Comparison of ENCODE assay signal across 19 cellular contexts in the genomic region with DNA sequence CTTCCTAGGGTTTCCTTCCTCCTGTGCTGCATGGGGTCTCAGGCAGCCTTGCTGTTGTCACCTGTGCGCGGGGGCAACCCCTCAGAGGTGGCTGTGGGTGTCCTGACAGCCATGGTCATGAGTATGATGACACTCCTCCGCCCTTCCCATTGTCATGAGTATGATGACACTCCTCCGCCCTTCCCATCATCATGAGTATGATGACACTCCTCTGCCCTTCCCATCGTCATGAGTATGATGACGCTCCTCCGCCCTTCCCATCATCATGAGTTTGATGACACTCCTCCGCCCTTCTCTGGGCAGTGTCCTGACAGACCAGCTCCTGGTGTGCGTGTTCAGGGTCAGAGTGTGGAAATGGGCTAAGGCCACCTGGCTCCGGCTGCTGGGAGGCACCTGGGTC. TPM values are rescaled to one million over a fixed set of nuclear protein-coding genes. Genes with fewer than 3 reads are reported as not detected.
DNase-seq lines count a peak whose midpoint lies in the region; ATAC-seq and TF ChIP-seq lines count a peak whose summit lies in the region.
"Had no signal": no experiment of that assay in that cellular context is flagged by ENCODE, and none has a peak within 500 bp of the region (broad histone marks: within the 10 kb centered on the region; RNA-seq: fewer than 3 reads in every experiment).

No MANE protein-coding gene starts in this region.

- ATAC-seq in activated T-cell treated with anti-CD3 and anti-CD28 coated beads, Interleukin-2, amount 50 U/mL, for 4 hours = no peak
- ATAC-seq in naive thymus-derived CD4-positive, alpha-beta T cell = peak; percentile 27
- ATAC-seq in activated CD8-positive, alpha-beta T cell treated with anti-CD3 and anti-CD28 coated beads for 36 hours = no peak
- ATAC-seq: Right ventricle myocardium inferior had no signal

- peak overlapping the region; percentile 5 for H3K27ac Mint-ChIP-seq in activated T-cell treated with anti-CD3 and anti-CD28 coated beads, Interleukin-2, amount 50 U/mL, for 24 hours
- peak overlapping the region; percentile 50 for H3K27ac Mint-ChIP-seq in endothelial cell (ENCODE audit: unreplicated experiment)
- peak overlapping the region in 3 of 9 donors; percentile 45 to 78 (median 76) for H3K27ac Mint-ChIP-seq in naive thymus-derived CD4-positive, alpha-beta T cell
- H3K27ac Mint-ChIP-seq in activated T-helper 2 cell treated with anti-CD3 and anti-CD28 coated beads, Interferon-gamma antibody, Interleukin-2, Interleukin-4, amounts not matched to agents 10 μg/mL and 5 μg/mL and 100 μg/mL, durations not matched to agents 14 hours and 24 hours and 36 hours = no peak overlapping the region
- H3K27ac Mint-ChIP-seq in activated CD8-positive, alpha-beta T cell treated with anti-CD3 and anti-CD28 coated beads for 36 hours = no peak overlapping the region
- H3K27ac Mint-ChIP-seq: HFFc6 had no signal

- no peaks in the 10 kb centered on the region for H3K36me3 Mint-ChIP-seq in activated T-cell treated with anti-CD3 and anti-CD28 coated beads, Interleukin-2, amount 50 U/mL, for 24 hours (ENCODE audit: low read depth)
- H3K36me3 Mint-ChIP-seq in activated T-cell treated with anti-CD3 and anti-CD28 coated beads, Interleukin-2, amount 50 U/mL, for 4 hours (ENCODE audit: insufficient read depth) = no peaks in the 10 kb centered on the region
- peaks cover 14% of the 10 kb centered on the region for H3K36me3 Mint-ChIP-seq in endothelial cell (ENCODE audit: low read depth, unreplicated experiment)
- peaks cover 0 to 5% (median 4%) of the 10 kb centered on the region in 5 donors for H3K36me3 Mint-ChIP-seq in naive thymus-derived CD4-positive, alpha-beta T cell
- H3K36me3 Mint-ChIP-seq in activated T-helper 2 cell treated with anti-CD3 and anti-CD28 coated beads, Interferon-gamma antibody, Interleukin-2, Interleukin-4, amounts not matched to agents 10 μg/mL and 5 μg/mL and 100 μg/mL, durations not matched to agents 14 hours and 24 hours and 36 hours (ENCODE audit: low read depth) = peaks cover 4% of the 10 kb centered on the region
- peaks cover 2% of the 10 kb centered on the region for H3K36me3 Mint-ChIP-seq in activated CD8-positive, alpha-beta T cell treated with anti-CD3 and anti-CD28 coated beads for 36 hours (ENCODE audit: low read depth)

- no peaks in the 10 kb centered on the region for H3K9me3 Mint-ChIP-seq in activated T-cell treated with anti-CD3 and anti-CD28 coated beads, Interleukin-2, amount 50 U/mL, for 24 hours
- no peaks in the 10 kb centered on the region for H3K9me3 Mint-ChIP-seq in activated T-cell treated with anti-CD3 and anti-CD28 coated beads, Interleukin-2, amount 50 U/mL, for 4 hours
- H3K9me3 Mint-ChIP-seq in endothelial cell (ENCODE audit: unreplicated experiment) = peaks cover 10% of the 10 kb centered on the region
- no peaks in the 10 kb centered on the region for H3K9me3 Mint-ChIP-seq in naive thymus-derived CD4-positive, alpha-beta T cell
- peaks cover 2% of the 10 kb centered on the region for H3K9me3 Mint-ChIP-seq in activated T-helper 2 cell treated with anti-CD3 and anti-CD28 coated beads, Interferon-gamma antibody, Interleukin-2, Interleukin-4, amounts not matched to agents 10 μg/mL and 5 μg/mL and 100 μg/mL, durations not matched to agents 14 hours and 24 hours and 36 hours
- H3K9me3 Mint-ChIP-seq in activated CD8-positive, alpha-beta T cell treated with anti-CD3 and anti-CD28 coated beads for 36 hours = no peaks in the 10 kb centered on the region
- H3K9me3 Mint-ChIP-seq: HFFc6 had no signal

- DNase-seq in activated T-cell treated with anti-CD3 and anti-CD28 coated beads, Interleukin-2, amount 50 U/mL, for 24 hours = no peak
- DNase-seq in activated T-cell treated with anti-CD3 and anti-CD28 coated beads, Interleukin-2, amount 50 U/mL, for 4 hours = no peak
- DNase-seq in NCI-H69 (lab: John Stamatoyannopoulos, UW) (peak; percentile 22), endothelial cell (ENCODE audit: low spot score) (no peak), RKO (ENCODE audit: low spot score) (no peak)
- DNase-seq in naive thymus-derived CD4-positive, alpha-beta T cell = no peak
- no peak for DNase-seq in activated T-helper 2 cell treated with anti-CD3 and anti-CD28 coated beads, Interferon-gamma antibody, Interleukin-2, Interleukin-4, amounts not matched to agents 10 μg/mL and 5 μg/mL and 100 μg/mL, durations not matched to agents 14 hours and 24 hours and 36 hours (ENCODE audit: low spot score)
- DNase-seq in activated CD8-positive, alpha-beta T cell treated with anti-CD3 and anti-CD28 coated beads for 36 hours = no peak
- DNase-seq: C1 segment of cervical spinal cord, COR-L47, GF-D8, HFFc6, Kasumi-1, NCI-H1105 treated with DMSO at 0.1 percent for 48 hours, NCI-H1694 treated with DMSO at 0.1 percent for 48 hours, NCI-H2107, NCI-H748 treated with DMSO at 0.1 percent for 48 hours, PC-9 had no signal

- peaks cover 0 to 38% (median 0%) of the 10 kb centered on the region in 3 experiments for H3K36me3 ChIP-seq in naive thymus-derived CD4-positive, alpha-beta T cell (ENCODE audit: control insufficient read depth in 2 of 3, insufficient read depth in 3 of 3, low read length in 3 of 3)

- TF ChIP-seq CTCF in endothelial cell (IDR thresholded peaks at IDR 0.05; ENCODE audit: unreplicated experiment) = no peak
- TF ChIP-seq CTCF in activated CD8-positive, alpha-beta T cell treated with anti-CD3 and anti-CD28 coated beads for 36 hours (IDR thresholded peaks at IDR 0.05) = no peak

- POLR2A ChIA-PET in naive thymus-derived CD4-positive, alpha-beta T cell (lab: Charles Lee) = no interaction called here
- POLR2A ChIA-PET in activated CD8-positive, alpha-beta T cell treated with anti-CD3 and anti-CD28 coated beads for 36 hours (lab: Charles Lee) = no interaction called here

- intact Hi-C loops in naive thymus-derived CD4-positive, alpha-beta T cell (cut with micrococcal nuclease) = no loop called here
- intact Hi-C loops in activated T-helper 2 cell treated with anti-CD3 and anti-CD28 coated beads, Interferon-gamma antibody, Interleukin-2, Interleukin-4, amounts not matched to agents 10 μg/mL and 5 μg/mL and 100 μg/mL, durations not matched to agents 14 hours and 24 hours and 36 hours (cut with micrococcal nuclease) = no loop called here
- intact Hi-C loops in activated CD8-positive, alpha-beta T cell treated with anti-CD3 and anti-CD28 coated beads for 36 hours (cut with micrococcal nuclease) = no loop called here

- no peaks in the 10 kb centered on the region for H3K4me1 ChIP-seq in naive thymus-derived CD4-positive, alpha-beta T cell (ENCODE audit: control insufficient read depth in 2 of 2, insufficient read depth in 2 of 2, low read length in 2 of 2)

- no peaks in the 10 kb centered on the region for H3K9me3 ChIP-seq in naive thymus-derived CD4-positive, alpha-beta T cell (ENCODE audit: control insufficient read depth in 2 of 3, low read length in 3 of 3)

- no peaks in the 10 kb centered on the region for H3K4me1 Mint-ChIP-seq in activated T-cell treated with anti-CD3 and anti-CD28 coated beads, Interleukin-2, amount 50 U/mL, for 24 hours (ENCODE audit: low read depth)
- no peaks in the 10 kb centered on the region for H3K4me1 Mint-ChIP-seq in activated T-cell treated with anti-CD3 and anti-CD28 coated beads, Interleukin-2, amount 50 U/mL, for 4 hours (ENCODE audit: low read depth)
- H3K4me1 Mint-ChIP-seq in endothelial cell (ENCODE audit: unreplicated experiment) = no peaks in the 10 kb centered on the region
- H3K4me1 Mint-ChIP-seq in naive thymus-derived CD4-positive, alpha-beta T cell = peaks cover 0 to 10% (median 0%) of the 10 kb centered on the region in 7 donors
- H3K4me1 Mint-ChIP-seq in activated T-helper 2 cell treated with anti-CD3 and anti-CD28 coated beads, Interferon-gamma antibody, Interleukin-2, Interleukin-4, amounts not matched to agents 10 μg/mL and 5 μg/mL and 100 μg/mL, durations not matched to agents 14 hours and 24 hours and 36 hours (ENCODE audit: low read depth) = no peaks in the 10 kb centered on the region
- H3K4me1 Mint-ChIP-seq in activated CD8-positive, alpha-beta T cell treated with anti-CD3 and anti-CD28 coated beads for 36 hours (ENCODE audit: low read depth) = no peaks in the 10 kb centered on the region

- H3K27me3 ChIP-seq in naive thymus-derived CD4-positive, alpha-beta T cell (ENCODE audit: control insufficient read depth in 2 of 2, insufficient read depth in 2 of 2, low read length in 2 of 2) = no peaks in the 10 kb centered on the region

- no peaks in the 10 kb centered on the region for H3K27me3 Mint-ChIP-seq in activated T-cell treated with anti-CD3 and anti-CD28 coated beads, Interleukin-2, amount 50 U/mL, for 24 hours
- H3K27me3 Mint-ChIP-seq in activated T-cell treated with anti-CD3 and anti-CD28 coated beads, Interleukin-2, amount 50 U/mL, for 4 hours (ENCODE audit: low read depth) = no peaks in the 10 kb centered on the region
- peaks cover 20% of the 10 kb centered on the region for H3K27me3 Mint-ChIP-seq in endothelial cell (ENCODE audit: unreplicated experiment)
- no peaks in the 10 kb centered on the region for H3K27me3 Mint-ChIP-seq in naive thymus-derived CD4-positive, alpha-beta T cell
- no peaks in the 10 kb centered on the region for H3K27me3 Mint-ChIP-seq in activated T-helper 2 cell treated with anti-CD3 and anti-CD28 coated beads, Interferon-gamma antibody, Interleukin-2, Interleukin-4, amounts not matched to agents 10 μg/mL and 5 μg/mL and 100 μg/mL, durations not matched to agents 14 hours and 24 hours and 36 hours (ENCODE audit: low read depth)
- no peaks in the 10 kb centered on the region for H3K27me3 Mint-ChIP-seq in activated CD8-positive, alpha-beta T cell treated with anti-CD3 and anti-CD28 coated beads for 36 hours

- no peak overlapping the region for H3K4me3 ChIP-seq in naive thymus-derived CD4-positive, alpha-beta T cell (ENCODE audit: low read length)
- H3K4me3 ChIP-seq: PC-9 had no signal

- no peak overlapping the region for H3K4me3 Mint-ChIP-seq in activated T-cell treated with anti-CD3 and anti-CD28 coated beads, Interleukin-2, amount 50 U/mL, for 24 hours
- no peak overlapping the region for H3K4me3 Mint-ChIP-seq in activated T-cell treated with anti-CD3 and anti-CD28 coated beads, Interleukin-2, amount 50 U/mL, for 4 hours
- H3K4me3 Mint-ChIP-seq in endothelial cell (ENCODE audit: unreplicated experiment) = peak overlapping the region; percentile 26
- no peak overlapping the region for H3K4me3 Mint-ChIP-seq in naive thymus-derived CD4-positive, alpha-beta T cell
- no peak overlapping the region for H3K4me3 Mint-ChIP-seq in activated T-helper 2 cell treated with anti-CD3 and anti-CD28 coated beads, Interferon-gamma antibody, Interleukin-2, Interleukin-4, amounts not matched to agents 10 μg/mL and 5 μg/mL and 100 μg/mL, durations not matched to agents 14 hours and 24 hours and 36 hours (ENCODE audit: low read depth)
- H3K4me3 Mint-ChIP-seq in activated CD8-positive, alpha-beta T cell treated with anti-CD3 and anti-CD28 coated beads for 36 hours = no peak overlapping the region
- H3K4me3 Mint-ChIP-seq: HFFc6 had no signal

- CTCF ChIA-PET in naive thymus-derived CD4-positive, alpha-beta T cell (lab: Charles Lee) = interaction anchor here (0.7 kb wide), 1 partner anchor 1560 kb away, joined by 3 read pairs; no protein-coding TSS in a partner anchor
- CTCF ChIA-PET in activated CD8-positive, alpha-beta T cell treated with anti-CD3 and anti-CD28 coated beads for 36 hours (lab: Charles Lee) = interaction anchor here (0.8 to 1.5 kb wide), 2 partner anchors 115 to 156 kb away, joined by 3 to 4 read pairs; no protein-coding TSS in a partner anchor

- H3K27ac ChIP-seq in naive thymus-derived CD4-positive, alpha-beta T cell (ENCODE audit: low read depth, low read length) = no peak overlapping the region
- H3K27ac ChIP-seq: PC-9 had no signal

RNA-seq across cellular contexts. Expression of gene FBRSL1, which starts 39.9 kb away (rescaled TPM):
- total RNA-seq in activated T-cell treated with anti-CD3 and anti-CD28 coated beads, Interleukin-2, amount 50 U/mL, for 4 hours = 100 to 1,000 TPM in 2 of 3 donors, 10 to 100 TPM in 1; 95.8 to 112 (median 104) TPM
- 38.4 TPM for total RNA-seq in endothelial cell (ENCODE audit: unreplicated experiment)
- 100 to 1,000 TPM in 2 of 5 experiments, 10 to 100 TPM in 3; 56.3 to 105 (median 93.0) TPM for total RNA-seq in naive thymus-derived CD4-positive, alpha-beta T cell
- under 1 TPM; 0.77 to 0.92 TPM for polyA plus RNA-seq in naive thymus-derived CD4-positive, alpha-beta T cell
- total RNA-seq in activated T-helper 2 cell treated with anti-CD3 and anti-CD28 coated beads, Interferon-gamma antibody, Interleukin-2, Interleukin-4, amounts not matched to agents 10 μg/mL and 5 μg/mL and 100 μg/mL, durations not matched to agents 14 hours and 24 hours and 36 hours = 66.0 and 67.3 TPM in 2 replicates
- total RNA-seq in activated CD8-positive, alpha-beta T cell treated with anti-CD3 and anti-CD28 coated beads for 36 hours = 10 to 100 TPM; 41.4 to 48.1 TPM

Comparison
In these comparisons a context has a peak if more than half of its experiments do, and no peak if none do; other contexts are left out.
1. H3K27ac Mint-ChIP-seq: peak in activated T-cell treated with anti-CD3 and anti-CD28 coated beads, Interleukin-2, amount 50 U/mL, for 24 hours (single experiment) and endothelial cell (single experiment); none in activated T-helper 2 cell treated with anti-CD3 and anti-CD28 coated beads, Interferon-gamma antibody, Interleukin-2, Interleukin-4, amounts not matched to agents 10 μg/mL and 5 μg/mL and 100 μg/mL, durations not matched to agents 14 hours and 24 hours and 36 hours (single experiment) and activated CD8-positive, alpha-beta T cell treated with anti-CD3 and anti-CD28 coated beads for 36 hours (single experiment).